Comparison of ENCODE assay signal across 20 cellular contexts in the genomic region with DNA sequence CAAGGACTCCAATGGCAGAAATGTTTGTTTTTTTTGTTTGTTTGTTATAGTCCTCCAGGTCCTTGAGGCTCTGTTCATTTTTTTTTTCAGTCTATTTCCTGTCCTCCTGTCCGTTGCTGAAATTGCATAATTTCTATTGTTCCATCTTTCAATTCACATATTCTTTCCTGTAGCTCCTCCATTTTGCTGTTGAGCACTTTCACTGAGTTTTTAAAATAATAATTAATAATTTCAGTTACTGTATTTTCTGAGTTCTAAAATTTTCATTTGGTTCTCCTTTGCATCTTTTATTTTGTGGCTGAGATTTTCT.
"Had no signal": no experiment of that assay in that cellular context is flagged by ENCODE, and none has a peak within 500 bp of the region (broad histone marks: within the 10 kb centered on the region; RNA-seq: fewer than 3 reads in every experiment).

No MANE protein-coding gene starts in this region.

- H3K27ac ChIP-seq: left ventricle myocardium inferior, ovary, right atrium auricular region, spleen, tibial nerve, uterus had no signal

- H3K27me3 ChIP-seq: right atrium auricular region, spleen, tibial nerve, uterus had no signal

- ATAC-seq: naive thymus-derived CD4-positive, alpha-beta T cell; natural killer cell treated with Interleukin-12 subunit alpha and Interleukin-12 subunit beta and Interleukin-15 and Interleukin-18, amount 100 ng/mL, for 72 hours; sciatic nerve; stimulated activated effector memory CD8-positive, alpha-beta T cell treated with anti-CD3 and anti-CD28 coated beads, Interleukin-12 subunit alpha, Interleukin-12 subunit beta, amount 100 ng/mL, for 72 hours had no signal

- H3K9me3 ChIP-seq: ovary, spleen had no signal

- H3K36me3 ChIP-seq: left ventricle myocardium inferior, ovary, right atrium auricular region, spleen, tibial nerve, uterus had no signal

- DNase-seq: hypothalamus; immature natural killer cell; kidney; left ventricle myocardium inferior; mesendoderm; naive thymus-derived CD4-positive, alpha-beta T cell; ovary; small intestine; spleen; stimulated activated CD4-positive, alpha-beta T cell treated with anti-CD3 and anti-CD28 coated beads, Interleukin-4, amount 100 ng/mL, for 24 hours; stimulated activated naive CD4-positive, alpha-beta T cell; substantia nigra; uterus had no signal

- H3K4me1 ChIP-seq: left ventricle myocardium inferior, right atrium auricular region, spleen, tibial nerve, uterus had no signal

- FAIRE-seq: islet of Langerhans, kidney had no signal

- H3K4me3 ChIP-seq: left ventricle myocardium inferior, lung, ovary, right atrium auricular region, spleen, tibial nerve, uterus had no signal
